8 cellular contexts compared by ENCODE assay signal in genomic region chr5:73419414-73420390, GRCh38. TPM values are rescaled to one million over a fixed set of nuclear protein-coding genes. Genes with fewer than 3 reads are reported as not detected.
DNase-seq lines count a peak whose midpoint lies in the region; ATAC-seq and TF ChIP-seq lines count a peak whose summit lies in the region.

No MANE protein-coding gene starts in this region.

- TF ChIP-seq CTCF in retinal pigment epithelial cell (conservative IDR thresholded peaks at IDR 0.05; ENCODE audit: low read depth, low read length): no peak

- H3K4me1 Mint-ChIP-seq in T-helper 17 cell: peaks cover 2% of the 10 kb centered on the region

- peak overlapping the region; percentile 56 for H3K4me3 Mint-ChIP-seq in T-helper 17 cell

- peaks cover 4% of the 10 kb centered on the region for H3K36me3 Mint-ChIP-seq in T-helper 17 cell (ENCODE audit: low read depth)

- H3K27ac Mint-ChIP-seq in T-helper 17 cell: no peak overlapping the region

- ATAC-seq in T-helper 17 cell (no peak), right cardiac atrium (peak; percentile 24 to 25), HG03442 (IDR thresholded peaks at IDR 0.05; ENCODE audit: unreplicated experiment) (no peak)

- peaks cover 17% of the 10 kb centered on the region for H3K27me3 ChIP-seq in right cardiac atrium (ENCODE audit: control insufficient read depth, insufficient read depth)

- peaks cover 5% of the 10 kb centered on the region for H3K4me1 ChIP-seq in right cardiac atrium (ENCODE audit: control insufficient read depth, insufficient read depth, low read length)

- 3% methylated on average over 81 of the region's 81 CpGs for WGBS in right cardiac atrium

- peak; percentile 67 for DNase-seq in EL
- no peak for DNase-seq in T-helper 17 cell
- peak in 1 of 3 donors; percentile 17 for DNase-seq in right cardiac atrium
- DNase-seq in retinal pigment epithelial cell (ENCODE audit: low read depth): no peak
- DNase-seq in OCI-M2 (lab: John Stamatoyannopoulos, UW; ENCODE audit: unreplicated experiment): no peak
- no peak for DNase-seq in SKM-1 treated with dmso at 0.1 percent for 144 hours (lab: John Stamatoyannopoulos, UW; ENCODE audit: unreplicated experiment)
- no peak for DNase-seq in NCI-H1417 (lab: John Stamatoyannopoulos, UW)

- H3K9me3 ChIP-seq in T-helper 17 cell (ENCODE audit: control insufficient read depth, low read length, poor library complexity, severe bottlenecking): peaks cover 3% of the 10 kb centered on the region
- no peaks in the 10 kb centered on the region for H3K9me3 ChIP-seq in right cardiac atrium (ENCODE audit: control insufficient read depth, low read length)

- no peak overlapping the region for H3K27ac ChIP-seq in right cardiac atrium (ENCODE audit: low read length)

- H3K4me3 ChIP-seq in right cardiac atrium (ENCODE audit: low read length) (peak overlapping the region; percentile 36), retinal pigment epithelial cell (ENCODE audit: low read length) (peak overlapping the region; percentile 38)

- intact Hi-C loops in right cardiac atrium (cut with DNase I): no loop called here

- H3K27me3 Mint-ChIP-seq in T-helper 17 cell: peaks cover 92% of the 10 kb centered on the region

RNA-seq across cellular contexts. Expression of gene FOXD1, which starts 28.9 kb away (rescaled TPM):
- not detected for total RNA-seq in T-helper 17 cell
- not detected for total RNA-seq in right cardiac atrium
- 0.14 TPM for polyA plus RNA-seq in right cardiac atrium

Comparison
In these comparisons a context has a peak if more than half of its experiments do, and no peak if none do; other contexts are left out.
1. ATAC-seq: peak in right cardiac atrium (2 of 2); none in T-helper 17 cell (single experiment) and HG03442 (single experiment).